Comparison of ENCODE assay signal across 20 cellular contexts in the genomic region with DNA sequence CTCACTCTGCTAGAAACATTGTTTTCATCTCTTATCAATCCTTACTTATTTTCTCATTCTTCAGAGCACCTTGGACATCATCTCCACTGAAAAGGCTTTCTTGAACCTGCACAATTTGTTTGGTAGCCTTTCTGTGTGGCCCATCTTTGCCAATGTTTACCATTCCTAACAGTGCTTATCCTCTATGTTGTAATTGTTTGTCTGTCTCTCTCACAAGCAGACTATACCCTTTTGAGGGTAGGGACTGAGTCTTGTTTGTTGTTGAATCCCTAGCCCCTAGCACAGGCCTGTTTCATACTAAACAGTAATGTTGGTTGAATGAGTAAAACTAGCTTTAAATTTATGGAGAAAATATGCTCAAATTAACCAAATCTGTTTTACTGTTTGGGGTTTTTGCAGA. TPM values are rescaled to one million over a fixed set of nuclear protein-coding genes. Genes with fewer than 3 reads are reported as not detected.
A peak's percentile ranks its signal among the peaks of the same experiment; 100 is the strongest.
DNase-seq lines count a peak whose midpoint lies in the region; ATAC-seq, FAIRE-seq and TF ChIP-seq lines count a peak whose summit lies in the region.
"Had no signal": no experiment of that assay in that cellular context is flagged by ENCODE, and none has a peak within 500 bp of the region (broad histone marks: within the 10 kb centered on the region; RNA-seq: fewer than 3 reads in every experiment).

No MANE protein-coding gene starts in this region.

- no peaks in the 10 kb centered on the region for H3F3A ChIP-seq in Loucy (ENCODE audit: low read depth)

- H3K14ac ChIP-seq in H9 (ENCODE audit: insufficient read depth, low read length), result no peak overlapping the region

- peaks cover 4% of the 10 kb centered on the region for H3K79me1 ChIP-seq in H9 (ENCODE audit: insufficient read depth, low read depth, low read length, poor library complexity, severe bottlenecking)

- H3K4me3 Mint-ChIP-seq in H9 (no peak overlapping the region), endodermal cell (no peak overlapping the region)
- H3K4me3 Mint-ChIP-seq: B cell; CD8-positive, alpha-beta T cell; GM23338 had no signal

- no peak overlapping the region for H3K27ac ChIP-seq in H9 (ENCODE audit: insufficient read length, low read depth, low read length)
- H3K27ac ChIP-seq in endodermal cell (ENCODE audit: low read depth, low read length), result no peak overlapping the region
- no peak overlapping the region for H3K27ac ChIP-seq in HepG2 (ENCODE audit: extremely low read length, insufficient read depth, low read length)
- H3K27ac ChIP-seq: BLaER1 treated with 17β-estradiol and CSF1 and Interleukin-3, amounts not matched to agents 10 nM and 100 nM; HL-60 had no signal

- no peak overlapping the region for H2BK20ac ChIP-seq in H9 (ENCODE audit: low read depth, low read length, poor library complexity, severe bottlenecking)

- BruUV-seq in HepG2 (replicated peaks; lab: Mats Ljungman, UMichigan), result no TSS peak

- no peaks in the 10 kb centered on the region for H3K9me2 ChIP-seq in Loucy (replicated peaks; ENCODE audit: low read depth, low read length)

- H2AFZ ChIP-seq in H9 (ENCODE audit: low read length) (no peak overlapping the region), Loucy (ENCODE audit: low read length) (no peak overlapping the region), HepG2 (ENCODE audit: low read length) (no peak overlapping the region)
- H2AFZ ChIP-seq: GM23338 had no signal

- no peak overlapping the region for H4K91ac ChIP-seq in H9 (ENCODE audit: insufficient read length, low read depth, low read length)

- no peak overlapping the region for H2BK12ac ChIP-seq in H9 (ENCODE audit: insufficient read length, low read depth, low read length)

- H4K8ac ChIP-seq in H9 (replicated peaks; ENCODE audit: insufficient read length, low read depth, low read length), result no peak overlapping the region

- intact Hi-C loops in HepG2 (cut with micrococcal nuclease; ENCODE audit: unreplicated experiment), result no loop called here

- no peak overlapping the region for H3K9ac ChIP-seq in H9 (ENCODE audit: extremely low read depth, insufficient read length, low read length)
- H3K9ac ChIP-seq in Loucy (ENCODE audit: low read depth, low read length, poor library complexity, severe bottlenecking), result no peak overlapping the region
- no peak overlapping the region for H3K9ac ChIP-seq in endodermal cell (ENCODE audit: extremely low read depth, low read length, poor library complexity, severe bottlenecking)
- H3K9ac ChIP-seq in HepG2 (ENCODE audit: insufficient read depth, low read depth, low read length), result no peak overlapping the region
- H3K9ac ChIP-seq: BLaER1 treated with 17β-estradiol and CSF1 and Interleukin-3, amounts not matched to agents 10 nM and 100 nM had no signal

- peak; percentile 79 for ATAC-seq in HepG2
- ATAC-seq: CD8-positive, alpha-beta T cell; GM12878; GM23338; HCT116 had no signal

- H3T11ph ChIP-seq in H9 (ENCODE audit: low read length), result no peak overlapping the region

- TF ChIP-seq CTCF in H9 (conservative IDR thresholded peaks at IDR 0.05) (no peak), Loucy (conservative IDR thresholded peaks at IDR 0.05; ENCODE audit: low read length) (no peak), endodermal cell (conservative IDR thresholded peaks at IDR 0.05) (no peak), HepG2 (CRISPR knock-in tag; IDR thresholded peaks at IDR 0.05) (no peak)

- no peak overlapping the region for H4K5ac ChIP-seq in H9 (ENCODE audit: insufficient read length, low read depth, low read length)

- peaks cover 28 to 60% (median 49%) of the 10 kb centered on the region in 3 experiments; a peak in 6 of 7 replicates for H3K36me3 Mint-ChIP-seq in H9 (ENCODE audit: insufficient read depth in 1 of 3, low read depth in 3 of 3)
- peaks cover 51% of the 10 kb centered on the region for H3K36me3 Mint-ChIP-seq in endodermal cell (ENCODE audit: low read depth)

- POLR2A ChIA-PET in HepG2 (lab: Yijun Ruan, JAX), result no interaction called here

- DNase-seq in H9 (no peak), endodermal cell (no peak), HepG2 (ENCODE audit: low spot score) (peak; percentile 16), NCI-H524 (lab: John Stamatoyannopoulos, UW) (no peak), NCI-H128 (lab: John Stamatoyannopoulos, UW; ENCODE audit: unreplicated experiment) (no peak), UCSD-AML1 (lab: John Stamatoyannopoulos, UW; ENCODE audit: unreplicated experiment) (no peak), GDM1 (lab: John Stamatoyannopoulos, UW) (no peak)
- DNase-seq: Calu3; CD8-positive, alpha-beta T cell; DMS79 treated with DMSO at 0.1 percent for 48 hours; KG1 had no signal

- H3K9me3 Mint-ChIP-seq in H9 (no peaks in the 10 kb centered on the region), endodermal cell (no peaks in the 10 kb centered on the region)
- H3K9me3 Mint-ChIP-seq: CD8-positive, alpha-beta T cell; GM23338 had no signal

- no peak for TF ChIP-seq POLR2A in HepG2 (IDR thresholded peaks at IDR 0.05; ENCODE audit: insufficient read depth in 1 of 2, low read depth in 2 of 2, low read length in 2 of 2)

- no peak overlapping the region for H2BK5ac ChIP-seq in H9 (ENCODE audit: insufficient read length, low read length)

- H3K18ac ChIP-seq in H9 (ENCODE audit: insufficient read length, low read depth, low read length), result no peak overlapping the region

- H3K4ac ChIP-seq in H9 (ENCODE audit: low read depth, low read length), result no peak overlapping the region

- peaks cover 2% of the 10 kb centered on the region; the same call in 1 of the 2 replicates for H3K79me2 ChIP-seq in H9 (ENCODE audit: insufficient read depth, low read length)
- peaks cover 28% of the 10 kb centered on the region for H3K79me2 ChIP-seq in Loucy (ENCODE audit: insufficient read depth, low read length)
- peaks cover 25% of the 10 kb centered on the region for H3K79me2 ChIP-seq in HepG2 (ENCODE audit: insufficient read depth, low read length)

- no peaks in the 10 kb centered on the region for H3K27me3 ChIP-seq in H9 (ENCODE audit: insufficient read depth, low read length)
- no peaks in the 10 kb centered on the region for H3K27me3 ChIP-seq in Loucy (ENCODE audit: insufficient read depth, low read length, poor library complexity, severe bottlenecking)
- H3K27me3 ChIP-seq in endodermal cell (ENCODE audit: control insufficient read depth, insufficient read depth, low read length, poor library complexity, severe bottlenecking), result no peaks in the 10 kb centered on the region
- no peaks in the 10 kb centered on the region for H3K27me3 ChIP-seq in HepG2 (ENCODE audit: control insufficient read depth in 1 of 2, insufficient read depth in 2 of 2, low read length in 2 of 2)
- H3K27me3 ChIP-seq: BLaER1 treated with 17β-estradiol and CSF1 and Interleukin-3, amounts not matched to agents 10 nM and 100 nM had no signal

- H2BK120ac ChIP-seq in H9 (ENCODE audit: low read depth, low read length, poor library complexity, severe bottlenecking), result no peak overlapping the region

- no peaks in the 10 kb centered on the region for H4K20me1 ChIP-seq in H9 (ENCODE audit: control insufficient read depth, insufficient read depth, insufficient read length)
- H4K20me1 ChIP-seq in Loucy (ENCODE audit: insufficient read depth, low read length, poor library complexity, severe bottlenecking), result peaks cover 12% of the 10 kb centered on the region
- no peaks in the 10 kb centered on the region for H4K20me1 ChIP-seq in HepG2 (ENCODE audit: insufficient read depth, low read length)

- TF ChIP-seq EP300 in HepG2 (IDR thresholded peaks at IDR 0.05; ENCODE audit: low read depth in 2 of 2, low read length in 2 of 2) (no peak), HepG2 (CRISPR knock-in tag; IDR thresholded peaks at IDR 0.05; ENCODE audit: borderline replicate concordance) (no peak)

- in situ Hi-C loops in HepG2 (cut with HindIII; ENCODE audit: extremely low pct_ligation_motif_present, low pct_unique_long_range_greater_than_20kb), result no loop called here

- CTCF ChIA-PET in HepG2 (lab: Yijun Ruan, JAX; ENCODE audit: low intra/inter-chr PET ratio, low total read pairs), result no interaction called here

- no peak overlapping the region for H3K4me3 ChIP-seq in Loucy (ENCODE audit: low read length, poor library complexity, severe bottlenecking)
- no peak overlapping the region for H3K4me3 ChIP-seq in endodermal cell (ENCODE audit: low read length)
- no peak overlapping the region for H3K4me3 ChIP-seq in HepG2 (replicated peaks in 1 of 3; ENCODE audit: insufficient read depth in 1 of 3, low read depth in 2 of 3, low read length in 3 of 3)
- H3K4me3 ChIP-seq: BLaER1 treated with 17β-estradiol and CSF1 and Interleukin-3, amounts not matched to agents 10 nM and 100 nM; GM12878; GM23338 had no signal

- H3K56ac ChIP-seq in H9 (ENCODE audit: insufficient read length, low read depth, low read length), result no peak overlapping the region

- no peak overlapping the region for H3K23ac ChIP-seq in H9 (ENCODE audit: insufficient read length, low read depth, low read length)

- H3K4me2 ChIP-seq in H9 (ENCODE audit: insufficient read depth, insufficient read length, low read length) (no peak overlapping the region), Loucy (ENCODE audit: low read depth, low read length, poor library complexity, severe bottlenecking) (peak overlapping the region; percentile 11), HepG2 (ENCODE audit: low read depth, low read length) (no peak overlapping the region)
- H3K4me2 ChIP-seq: BLaER1 treated with 17β-estradiol and CSF1 and Interleukin-3, amounts not matched to agents 10 nM and 100 nM; GM23338 had no signal

- FAIRE-seq in HepG2 (lab: Jason Lieb, UNC), result peak; percentile 60
- FAIRE-seq: GM12878, GM19239, H54 had no signal

- peak overlapping the region in 2 of 3 experiments; percentile 44 to 53; a peak in 2 of 7 replicates for H3K27ac Mint-ChIP-seq in H9
- peak overlapping the region; percentile 5 for H3K27ac Mint-ChIP-seq in endodermal cell
- H3K27ac Mint-ChIP-seq: B cell; CD8-positive, alpha-beta T cell; GM23338 had no signal

- H3K4me1 ChIP-seq in H9 (ENCODE audit: insufficient read depth, low read length) (no peaks in the 10 kb centered on the region), Loucy (ENCODE audit: insufficient read depth, low read length, poor library complexity, severe bottlenecking) (peaks cover 15% of the 10 kb centered on the region), endodermal cell (ENCODE audit: control insufficient read depth, insufficient read depth, low read length) (no peaks in the 10 kb centered on the region), HepG2 (ENCODE audit: insufficient read depth, low read length) (peaks cover 20% of the 10 kb centered on the region)

- no peaks in the 10 kb centered on the region for H3K23me2 ChIP-seq in H9 (ENCODE audit: insufficient read length, low read depth, low read length, poor library complexity, severe bottlenecking)

- no peak overlapping the region for H2AK5ac ChIP-seq in H9 (ENCODE audit: insufficient read length, low read length)

- no peaks in the 10 kb centered on the region for H3K27me3 Mint-ChIP-seq in H9 (ENCODE audit: low read depth)
- H3K27me3 Mint-ChIP-seq in endodermal cell (ENCODE audit: insufficient read depth), result no peaks in the 10 kb centered on the region
- H3K27me3 Mint-ChIP-seq: B cell had no signal

- H3K36me3 ChIP-seq in Loucy (ENCODE audit: insufficient read depth, low read length), result peaks cover 46% of the 10 kb centered on the region; the same call in 1 of the 2 replicates
- peaks cover 69% of the 10 kb centered on the region for H3K36me3 ChIP-seq in endodermal cell (ENCODE audit: control insufficient read depth, insufficient read depth, low read length)
- peaks cover 12 to 67% of the 10 kb centered on the region in 2 experiments for H3K36me3 ChIP-seq in HepG2 (replicated peaks in 1 of 2; ENCODE audit: control insufficient read depth in 1 of 2, insufficient read depth in 2 of 2, low read length in 2 of 2)

- TF ChIP-seq RAD21 in HepG2 (CRISPR knock-in tag; IDR thresholded peaks at IDR 0.05), result no peak

- H3K9me3 ChIP-seq in H9 (ENCODE audit: control insufficient read depth, low read depth, low read length), result no peaks in the 10 kb centered on the region
- H3K9me3 ChIP-seq in Loucy (ENCODE audit: insufficient read depth, low read depth, low read length), result no peaks in the 10 kb centered on the region
- H3K9me3 ChIP-seq in endodermal cell (ENCODE audit: control insufficient read depth, low read length), result no peaks in the 10 kb centered on the region
- no peaks in the 10 kb centered on the region for H3K9me3 ChIP-seq in HepG2 (ENCODE audit: low read length)
- H3K9me3 ChIP-seq: BLaER1 treated with 17β-estradiol and CSF1 and Interleukin-3, amounts not matched to agents 10 nM and 100 nM had no signal

- H2BK15ac ChIP-seq in H9 (ENCODE audit: low read depth, low read length), result no peak overlapping the region

- H3K4me1 Mint-ChIP-seq in H9 (no peaks in the 10 kb centered on the region), endodermal cell (peaks cover 4% of the 10 kb centered on the region)
- H3K4me1 Mint-ChIP-seq: B cell, GM23338 had no signal

RNA-seq across cellular contexts. Expression of a gene that starts 9.2 kb away (rescaled TPM):
- total RNA-seq in H9 (2021) (108 and 112 TPM in 2 replicates), endodermal cell (100 to 1,000 TPM in 1 of 2 donors, 10 to 100 TPM in 1; 91.1 to 131 TPM), HepG2 (2016; rRNA removed; fragmentation: Illumina TruSeq; extraction: Trizol) (148 and 224 TPM in 2 replicates)
- polyA plus RNA-seq in endodermal cell (2013, experiment 1 of 2), result 140 TPM
- 125 TPM for polyA plus RNA-seq in endodermal cell (2013, experiment 2 of 2)
- 63.1 and 69.4 TPM in 2 replicates for total RNA-seq in HepG2 (2016; cell fraction: cytosol; rRNA removed; fragmentation: Illumina TruSeq; extraction: Trizol; ENCODE audit: low read depth)
- total RNA-seq in HepG2 (2016; cell fraction: insoluble cytoplasmic fraction; rRNA removed; fragmentation: Illumina TruSeq; extraction: Trizol), result 148 and 233 TPM in 2 replicates
- 119 and 120 TPM in 2 replicates for total RNA-seq in HepG2 (2016; cell fraction: membrane; rRNA removed; fragmentation: Illumina TruSeq; extraction: Trizol)
- 72.3 and 83.9 TPM in 2 replicates for total RNA-seq in HepG2 (2016; cell fraction: nucleus; rRNA removed; fragmentation: Illumina TruSeq; extraction: Trizol)
- polyA plus RNA-seq in HepG2 (2011; rRNA removed), result 75.4 and 93.3 TPM in 2 replicates
- polyA plus RNA-seq in HepG2 (2011; cell fraction: cytosol; rRNA removed), result 44.4 and 77.9 TPM in 2 replicates
- polyA plus RNA-seq in HepG2 (2011; cell fraction: nucleus; rRNA removed), result 21.4 and 32.1 TPM in 2 replicates
- polyA plus RNA-seq in HepG2 (2012), result 77.4 and 156 TPM in 2 replicates
- 62.5 and 71.1 TPM in 2 replicates for polyA plus RNA-seq in HepG2 (2016; cell fraction: cytosol; fragmentation: Illumina TruSeq; extraction: Trizol; ENCODE audit: low read depth)
- polyA plus RNA-seq in HepG2 (2016; cell fraction: insoluble cytoplasmic fraction; fragmentation: Illumina TruSeq; extraction: Trizol; ENCODE audit: low read depth), result 198 and 212 TPM in 2 replicates
- polyA plus RNA-seq in HepG2 (2016; cell fraction: membrane; fragmentation: Illumina TruSeq; extraction: Trizol; ENCODE audit: low read depth), result 87.3 and 92.4 TPM in 2 replicates
- polyA plus RNA-seq in HepG2 (2016; cell fraction: nucleus; fragmentation: Illumina TruSeq; extraction: Trizol; ENCODE audit: insufficient read depth, low read depth), result 78.8 and 79.9 TPM in 2 replicates
- polyA minus RNA-seq in HepG2 (2011; rRNA and poly(A)+ RNA removed; ENCODE audit: low replicate concordance), result 23.0 and 26.1 TPM in 2 replicates
- polyA minus RNA-seq in HepG2 (2011; cell fraction: cytosol; rRNA and poly(A)+ RNA removed), result 48.1 and 52.1 TPM in 2 replicates
- 61.4 and 110 TPM in 2 replicates for polyA minus RNA-seq in HepG2 (2011; cell fraction: nucleus; rRNA and poly(A)+ RNA removed)

RNA-seq across cellular contexts. Expression of a gene that starts 34.8 kb away (rescaled TPM):
- total RNA-seq in H9 (2021) (188 and 192 TPM in 2 replicates), endodermal cell (100 to 1,000 TPM; 177 to 179 TPM), HepG2 (2016; rRNA removed; fragmentation: Illumina TruSeq; extraction: Trizol) (197 and 317 TPM in 2 replicates)
- polyA plus RNA-seq in endodermal cell (2013, experiment 1 of 2), result 161 TPM
- 165 TPM for polyA plus RNA-seq in endodermal cell (2013, experiment 2 of 2)
- total RNA-seq in HepG2 (2016; cell fraction: cytosol; rRNA removed; fragmentation: Illumina TruSeq; extraction: Trizol; ENCODE audit: low read depth), result 43.5 and 43.9 TPM in 2 replicates
- total RNA-seq in HepG2 (2016; cell fraction: insoluble cytoplasmic fraction; rRNA removed; fragmentation: Illumina TruSeq; extraction: Trizol), result 195 and 339 TPM in 2 replicates
- total RNA-seq in HepG2 (2016; cell fraction: membrane; rRNA removed; fragmentation: Illumina TruSeq; extraction: Trizol), result 74.6 and 87.2 TPM in 2 replicates
- 66.6 and 69.2 TPM in 2 replicates for total RNA-seq in HepG2 (2016; cell fraction: nucleus; rRNA removed; fragmentation: Illumina TruSeq; extraction: Trizol)
- 179 and 188 TPM in 2 replicates for polyA plus RNA-seq in HepG2 (2011; rRNA removed)
- 71.4 and 85.0 TPM in 2 replicates for polyA plus RNA-seq in HepG2 (2011; cell fraction: cytosol; rRNA removed)
- 21.6 and 30.5 TPM in 2 replicates for polyA plus RNA-seq in HepG2 (2011; cell fraction: nucleus; rRNA removed)
- 160 and 165 TPM in 2 replicates for polyA plus RNA-seq in HepG2 (2012)
- 41.1 and 43.9 TPM in 2 replicates for polyA plus RNA-seq in HepG2 (2016; cell fraction: cytosol; fragmentation: Illumina TruSeq; extraction: Trizol; ENCODE audit: low read depth)
- polyA plus RNA-seq in HepG2 (2016; cell fraction: insoluble cytoplasmic fraction; fragmentation: Illumina TruSeq; extraction: Trizol; ENCODE audit: low read depth), result 331 and 351 TPM in 2 replicates
- 56.6 and 65.4 TPM in 2 replicates for polyA plus RNA-seq in HepG2 (2016; cell fraction: membrane; fragmentation: Illumina TruSeq; extraction: Trizol; ENCODE audit: low read depth)
- polyA plus RNA-seq in HepG2 (2016; cell fraction: nucleus; fragmentation: Illumina TruSeq; extraction: Trizol; ENCODE audit: insufficient read depth, low read depth), result 115 and 117 TPM in 2 replicates
- polyA minus RNA-seq in HepG2 (2011; rRNA and poly(A)+ RNA removed; ENCODE audit: low replicate concordance), result 45.7 and 70.5 TPM in 2 replicates
- 70.3 and 70.8 TPM in 2 replicates for polyA minus RNA-seq in HepG2 (2011; cell fraction: cytosol; rRNA and poly(A)+ RNA removed)
- 23.6 and 30.6 TPM in 2 replicates for polyA minus RNA-seq in HepG2 (2011; cell fraction: nucleus; rRNA and poly(A)+ RNA removed)
